ENCODE assay signal across 41 cellular contexts in the genomic region with DNA sequence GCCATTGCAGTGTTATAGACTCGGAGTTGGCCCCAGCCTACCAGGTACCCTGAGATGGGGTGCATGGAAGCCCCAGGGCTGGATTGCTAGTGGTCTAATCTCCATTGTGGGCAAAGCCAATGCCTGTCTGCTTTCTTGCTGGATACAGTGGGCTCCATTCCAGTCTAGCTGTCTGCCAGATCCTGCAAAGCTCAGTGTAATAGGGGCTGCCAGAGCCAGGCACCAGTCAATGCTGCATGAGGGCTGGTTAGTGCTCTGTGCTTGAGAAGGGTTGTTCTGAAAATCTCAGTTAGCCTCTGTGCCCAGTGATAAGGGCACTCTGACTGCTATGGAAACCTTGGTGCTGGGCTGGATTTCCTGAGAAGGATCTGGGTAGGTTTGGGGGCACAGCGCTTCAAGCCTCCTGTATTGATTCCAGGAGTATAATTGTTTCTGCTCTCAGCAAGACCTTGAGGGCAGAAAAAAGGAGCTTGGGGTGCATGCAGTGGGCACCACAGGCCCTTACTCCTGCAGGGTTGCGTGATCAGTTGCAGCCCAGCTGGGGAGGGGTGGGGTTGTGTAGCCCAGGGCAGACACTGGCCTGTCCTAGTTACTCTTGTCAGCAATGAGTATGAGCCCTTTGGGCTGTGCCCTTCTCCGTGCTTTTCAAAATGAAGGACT. TPM values are rescaled to one million over a fixed set of nuclear protein-coding genes. Genes with fewer than 3 reads are reported as not detected.
"Had no signal": no experiment of that assay in that cellular context is flagged by ENCODE, and none has a peak within 500 bp of the region (broad histone marks: within the 10 kb centered on the region; RNA-seq: fewer than 3 reads in every experiment).

No MANE protein-coding gene starts in this region.

- H3K27ac ChIP-seq: ascending aorta, cardiac muscle cell, Peyer's patch, VCaP had no signal

- H3K4me1 Mint-ChIP-seq: activated B cell treated with CpG ODN at 0.5 μM for 24 hours; activated CD4-positive, alpha-beta memory T cell treated with anti-CD3 and anti-CD28 coated beads, Interleukin-2, amount 10 ng/mL, durations not matched to agents 7 days and 5 days; activated CD8-positive, alpha-beta memory T cell treated with anti-CD3 and anti-CD28 coated beads, Interleukin-2, amount 10 ng/mL, durations not matched to agents 7 days and 5 days had no signal

- H3K36me3 Mint-ChIP-seq: activated CD8-positive, alpha-beta memory T cell treated with anti-CD3 and anti-CD28 coated beads, Interleukin-2, amount 10 ng/mL, durations not matched to agents 7 days and 5 days; activated naive CD4-positive, alpha-beta T cell treated with anti-CD3 and anti-CD28 coated beads, Interleukin-2, amount 50 U/mL, for 24 hours; activated naive CD8-positive, alpha-beta T cell treated with anti-CD3 and anti-CD28 coated beads, Interleukin-2, amount 10 ng/mL, durations not matched to agents 7 days and 5 days; T-cell had no signal

- H3K4me1 ChIP-seq: ascending aorta, Peyer's patch had no signal

- H3K36me3 ChIP-seq: ascending aorta, cardiac muscle cell, MG63, Peyer's patch had no signal

- ATAC-seq: activated CD8-positive, alpha-beta memory T cell treated with anti-CD3 and anti-CD28 coated beads, Interleukin-2, amount 10 ng/mL, durations not matched to agents 7 days and 5 days; PC-3; SK-N-SH treated with all-trans-retinoic acid at 6 μM for 48 hours; T-cell had no signal

- H3K9me3 Mint-ChIP-seq: activated B cell treated with CpG ODN at 0.5 μM for 24 hours; activated CD4-positive, alpha-beta memory T cell treated with anti-CD3 and anti-CD28 coated beads, Interleukin-2, amount 10 ng/mL, durations not matched to agents 7 days and 5 days; activated naive CD4-positive, alpha-beta T cell treated with anti-CD3 and anti-CD28 coated beads, Interleukin-2, amount 50 U/mL, for 24 hours; activated naive CD8-positive, alpha-beta T cell treated with anti-CD3 and anti-CD28 coated beads, Interleukin-2, amount 10 ng/mL, durations not matched to agents 7 days and 5 days; T-cell had no signal

- H3K27ac Mint-ChIP-seq: activated B cell treated with CpG ODN at 0.5 μM for 24 hours; activated CD4-positive, alpha-beta memory T cell treated with anti-CD3 and anti-CD28 coated beads, Interleukin-2, amount 10 ng/mL, durations not matched to agents 7 days and 5 days; activated CD8-positive, alpha-beta memory T cell treated with anti-CD3 and anti-CD28 coated beads, Interleukin-2, amount 10 ng/mL, durations not matched to agents 7 days and 5 days; activated naive CD4-positive, alpha-beta T cell treated with anti-CD3 and anti-CD28 coated beads, Interleukin-2, amount 50 U/mL, for 24 hours; activated naive CD8-positive, alpha-beta T cell treated with anti-CD3 and anti-CD28 coated beads, Interleukin-2, amount 10 ng/mL, durations not matched to agents 7 days and 5 days; T-cell had no signal

- H3K27me3 ChIP-seq: ascending aorta, MG63, Peyer's patch had no signal

- H3K4me3 Mint-ChIP-seq: activated B cell treated with CpG ODN at 0.5 μM for 24 hours; activated CD4-positive, alpha-beta memory T cell treated with anti-CD3 and anti-CD28 coated beads, Interleukin-2, amount 10 ng/mL, durations not matched to agents 7 days and 5 days; activated CD8-positive, alpha-beta memory T cell treated with anti-CD3 and anti-CD28 coated beads, Interleukin-2, amount 10 ng/mL, durations not matched to agents 7 days and 5 days; activated naive CD4-positive, alpha-beta T cell treated with anti-CD3 and anti-CD28 coated beads, Interleukin-2, amount 50 U/mL, for 24 hours; activated naive CD8-positive, alpha-beta T cell treated with anti-CD3 and anti-CD28 coated beads, Interleukin-2, amount 10 ng/mL, durations not matched to agents 7 days and 5 days; T-cell had no signal

- H3K27me3 Mint-ChIP-seq: activated B cell treated with CpG ODN at 0.5 μM for 24 hours; activated naive CD4-positive, alpha-beta T cell treated with anti-CD3 and anti-CD28 coated beads, Interleukin-2, amount 50 U/mL, for 24 hours; T-cell had no signal

- H3K4me3 ChIP-seq: ascending aorta, cardiac muscle cell, MG63, Peyer's patch had no signal

- H3K9me3 ChIP-seq: ascending aorta, MG63, Peyer's patch had no signal

- DNase-seq: activated B cell treated with CpG ODN at 0.5 μM for 24 hours; activated CD4-positive, alpha-beta memory T cell treated with anti-CD3 and anti-CD28 coated beads, Interleukin-2, amount 10 ng/mL, durations not matched to agents 7 days and 5 days; activated CD4-positive, alpha-beta T cell treated with anti-CD3 and anti-CD28 coated beads for 4 hours; activated CD4-positive, alpha-beta T cell treated with anti-CD3 and anti-CD28 coated beads, Interleukin-2, amount 50 U/mL, for 1 hour; activated CD4-positive, CD25-positive, alpha-beta regulatory T cell treated with anti-CD3 and anti-CD28 coated beads, Interleukin-2, amount 50 U/mL, for 72 hours; activated CD8-positive, alpha-beta memory T cell treated with anti-CD3 and anti-CD28 coated beads for 24 hours; activated CD8-positive, alpha-beta memory T cell treated with anti-CD3 and anti-CD28 coated beads, Interleukin-2, amount 10 ng/mL, durations not matched to agents 7 days and 5 days; activated CD8-positive, alpha-beta memory T cell treated with anti-CD3 and anti-CD28 coated beads, Interleukin-2, amount 50 U/mL, for 48 hours; activated effector memory CD4-positive, alpha-beta T cell treated with Interleukin-2 at 50 U/mL for 16 hours; activated naive CD4-positive, alpha-beta T cell; activated naive CD8-positive, alpha-beta T cell treated with anti-CD3 and anti-CD28 coated beads, Interleukin-2, amount 10 ng/mL, durations not matched to agents 7 days and 5 days; activated T-cell treated with anti-CD3 and anti-CD28 coated beads, Interleukin-2, amount 50 U/mL, for 48 hours; amygdala; cerebellar nuclear complex; Kasumi-1; KBM-7; MG63; NCI-H1048; NCI-H1105 treated with DMSO at 0.1 percent for 48 hours; NCI-H1436; NCI-H1694; NCI-H1930; NCI-H2081 treated with DMSO at 0.1 percent for 48 hours; NCI-H226; NCI-H446 treated with DMSO at 0.1 percent for 48 hours; NCI-H524; NCI-H69; NCI-H82; NK-92 treated with Interleukin-12 subunit alpha and Interleukin-12 subunit beta, amount 100 ng/mL, for 24 hours; PC-3; Peyer's patch; RPMI8226; SIG-M5; T-cell; T-helper 2 cell; T-helper 9 cell had no signal

RNA-seq across cellular contexts. Expression of a gene that starts 19.1 kb away (rescaled TPM):
- total RNA-seq: ascending aorta, PC-3 had no signal
